Comparison of ENCODE assay signal across 8 cellular contexts in genomic region chr17:39699818-39700147, GRCh38. TPM values are rescaled to one million over a fixed set of nuclear protein-coding genes. Genes with fewer than 3 reads are reported as not detected.
DNase-seq lines count a peak whose midpoint lies in the region; ATAC-seq and TF ChIP-seq lines count a peak whose summit lies in the region.

Gene ERBB2 (plus strand): TSS chr17:39700064. CDS start chr17:39700239, 175 bp downstream.

- no peak for TF ChIP-seq CTCF in sigmoid colon (IDR thresholded peaks at IDR 0.05)

- H3K4me3 ChIP-seq in sigmoid colon: peak within 1 kb of the TSS; percentile 59 to 93 (median 84)

- no peaks in the 10 kb centered on the region for H3K36me3 ChIP-seq in sigmoid colon

- no peak for ATAC-seq in GM21786 (IDR thresholded peaks at IDR 0.05; ENCODE audit: unreplicated experiment)

- H3K27ac ChIP-seq in sigmoid colon: peak within 1 kb of the TSS; percentile 82 to 86 (median 84)

- no peak for TF ChIP-seq EP300 in sigmoid colon (IDR thresholded peaks at IDR 0.05)

- intact Hi-C loops in sigmoid colon (cut with DNase I): loop anchor here (2.0 kb wide), 1 partner anchor 29 kb away; no protein-coding TSS in a partner anchor

- H3K4me1 ChIP-seq in sigmoid colon: peaks cover 0 to 31% (median 26%) of the 10 kb centered on the region in 4 donors

- H3K27me3 ChIP-seq in sigmoid colon: no peaks in the 10 kb centered on the region

- H3K9me3 ChIP-seq in sigmoid colon: no peaks in the 10 kb centered on the region

- DNase-seq in HPDE6-E6E7 (ENCODE audit: extremely low spot score) (peak; percentile 72), T47D (ENCODE audit: low read depth in 1 of 2, low spot score in 1 of 2) (peak; percentile 88 to 95), iPS-NIHi11 (ENCODE audit: low spot score) (peak; percentile 82), sigmoid colon (peak; percentile 91), SW 1271 (lab: John Stamatoyannopoulos, UW) (no peak), NCI-H82 (lab: John Stamatoyannopoulos, UW) (no peak), NCI-H510A treated with DMSO at 0.1 percent for 48 hours (lab: John Stamatoyannopoulos, UW) (no peak)

- peak; percentile 45 to 64 for TF ChIP-seq POLR2A in sigmoid colon (IDR thresholded peaks at IDR 0.05)

- in situ Hi-C loops in T47D (cut with HindIII; ENCODE audit: low pct_unique_long_range_greater_than_20kb, low sequenced_read_pairs): no loop called here

- 4 to 9% methylated on average over 20 of the region's 20 CpGs for WGBS in sigmoid colon, 2 donors

RNA-seq across cellular contexts. Expression of gene ERBB2, which starts in this region (rescaled TPM):
- total RNA-seq in sigmoid colon: 10 to 100 TPM; 16.9 to 26.3 (median 22.5) TPM
- polyA plus RNA-seq in sigmoid colon: 10 to 100 TPM; 11.8 to 58.9 (median 21.0) TPM

Comparison
In these comparisons a context has a peak if more than half of its experiments do, and no peak if none do; other contexts are left out.
1. DNase-seq: peak in HPDE6-E6E7 (single experiment), T47D (2 of 2), iPS-NIHi11 (single experiment) and sigmoid colon (single experiment); none in SW 1271 (0 of 2), NCI-H82 (single experiment) and NCI-H510A treated with DMSO at 0.1 percent for 48 hours (single experiment).